ENCODE assay signal across 13 cellular contexts in genomic region chr4:172142331-172142738, GRCh38.
DNase-seq lines count a peak whose midpoint lies in the region; ATAC-seq and TF ChIP-seq lines count a peak whose summit lies in the region.
"Had no signal": no experiment of that assay in that cellular context is flagged by ENCODE, and none has a peak within 500 bp of the region (broad histone marks: within the 10 kb centered on the region; RNA-seq: fewer than 3 reads in every experiment).

No MANE protein-coding gene starts in this region.

- TF ChIP-seq CTCF in A673 (conservative IDR thresholded peaks at IDR 0.05; ENCODE audit: low read depth, low read length) (no peak), foreskin keratinocyte (conservative IDR thresholded peaks at IDR 0.05) (no peak), gastrocnemius medialis (IDR thresholded peaks at IDR 0.05 in 4 of 5, conservative IDR thresholded peaks at IDR 0.05 in 1 of 5) (no peak), nephron progenitor cell (IDR thresholded peaks at IDR 0.05) (no peak)

- H3K4me3 ChIP-seq in A673 (ENCODE audit: low read depth, low read length, poor library complexity, severe bottlenecking) (no peak overlapping the region), gastrocnemius medialis (no peak overlapping the region)
- H3K4me3 ChIP-seq: neural progenitor cell, right atrium auricular region had no signal

- BruUV-seq in A673 (replicated peaks; lab: Mats Ljungman, UMichigan) = no TSS peak

- H3K9me3 Mint-ChIP-seq in nephron progenitor cell = no peaks in the 10 kb centered on the region
- H3K9me3 Mint-ChIP-seq: neural progenitor cell had no signal

- H3K9me3 ChIP-seq in A673 (ENCODE audit: low read depth, low read length, poor library complexity, severe bottlenecking) = no peaks in the 10 kb centered on the region
- H3K9me3 ChIP-seq in gastrocnemius medialis = no peaks in the 10 kb centered on the region
- H3K9me3 ChIP-seq: right atrium auricular region had no signal

- in situ Hi-C loops in gastrocnemius medialis (cut with MboI; ENCODE audit: low sequenced_read_pairs in 4 of 4) = no loop called here

- POLR2A ChIA-PET in A673 (lab: Charles Lee; ENCODE audit: low non-redundant PET) = no interaction called here

- H3K27me3 Mint-ChIP-seq in nephron progenitor cell (ENCODE audit: low read depth, poor library complexity) = peaks cover 4% of the 10 kb centered on the region

- no peaks in the 10 kb centered on the region for H3K27me3 ChIP-seq in A673 (replicated peaks; ENCODE audit: insufficient read depth, low read depth, low read length, poor library complexity)
- no peaks in the 10 kb centered on the region for H3K27me3 ChIP-seq in foreskin keratinocyte
- H3K27me3 ChIP-seq in gastrocnemius medialis = no peaks in the 10 kb centered on the region
- H3K27me3 ChIP-seq: neural progenitor cell, right atrium auricular region had no signal

- H3K4me1 Mint-ChIP-seq in nephron progenitor cell = no peaks in the 10 kb centered on the region
- H3K4me1 Mint-ChIP-seq: neural progenitor cell had no signal

- no peak overlapping the region for H3K27ac Mint-ChIP-seq in nephron progenitor cell
- H3K27ac Mint-ChIP-seq: neural progenitor cell had no signal

- TF ChIP-seq POLR2A in gastrocnemius medialis (IDR thresholded peaks at IDR 0.05) = no peak

- H3K36me3 ChIP-seq in A673 (ENCODE audit: insufficient read depth, low read length, poor library complexity, severe bottlenecking) (no peaks in the 10 kb centered on the region), gastrocnemius medialis (no peaks in the 10 kb centered on the region)
- H3K36me3 ChIP-seq: neural progenitor cell, right atrium auricular region had no signal

- no peak overlapping the region for H3K4me3 Mint-ChIP-seq in nephron progenitor cell
- H3K4me3 Mint-ChIP-seq: neural progenitor cell had no signal

- ATAC-seq in foreskin keratinocyte (peak; percentile 32), gastrocnemius medialis (no peak), HG03139 (IDR thresholded peaks at IDR 0.05; ENCODE audit: unreplicated experiment) (no peak)

- no peak overlapping the region for H3K27ac ChIP-seq in A673 (ENCODE audit: low read depth, low read length, poor library complexity, severe bottlenecking)
- no peak overlapping the region for H3K27ac ChIP-seq in foreskin keratinocyte
- no peak overlapping the region for H3K27ac ChIP-seq in gastrocnemius medialis
- H3K27ac ChIP-seq: neural progenitor cell, right atrium auricular region had no signal

- no peaks in the 10 kb centered on the region for H3K36me3 Mint-ChIP-seq in nephron progenitor cell (ENCODE audit: low read depth)
- H3K36me3 Mint-ChIP-seq: neural progenitor cell had no signal

- H3K4me1 ChIP-seq in A673 (ENCODE audit: insufficient read depth, low read length, poor library complexity, severe bottlenecking) = no peaks in the 10 kb centered on the region
- no peaks in the 10 kb centered on the region for H3K4me1 ChIP-seq in foreskin keratinocyte
- no peaks in the 10 kb centered on the region for H3K4me1 ChIP-seq in gastrocnemius medialis
- H3K4me1 ChIP-seq: neural progenitor cell, right atrium auricular region had no signal

- CTCF ChIA-PET in A673 (lab: Charles Lee) = no interaction called here

- DNase-seq in A673 (ENCODE audit: low spot score) (peak; percentile 1), HS-5 (ENCODE audit: low read depth) (peak; percentile 49), amniotic epithelial cell (ENCODE audit: low read depth) (peak; percentile 56), foreskin keratinocyte (peak in 1 of 2 donors; percentile 13), gastrocnemius medialis (no peak), nephron progenitor cell (no peak)
- no peak for DNase-seq in activated T-cell treated with anti-CD3 and anti-CD28 coated beads, Interleukin-2, amount 50 U/mL, for 1 hour
- DNase-seq: activated effector memory CD4-positive, alpha-beta T cell treated with anti-CD3 and anti-CD28 coated beads, Interleukin-2, amount 50 U/mL, for 16 hours; AML-193; stimulated activated CD4-positive, alpha-beta T cell treated with anti-CD3 and anti-CD28 coated beads, Interleukin-4, amount 100 ng/mL, for 1 hour had no signal

- intact Hi-C loops in A673 (cut with micrococcal nuclease; ENCODE audit: unreplicated experiment) (no loop called here), gastrocnemius medialis (cut with DNase I; ENCODE audit: low total_unique reads) (no loop called here)

Comparison
In these comparisons a context has a peak if more than half of its experiments do, and no peak if none do; other contexts are left out.
1. DNase-seq: peak in A673 (single experiment), HS-5 (single experiment) and amniotic epithelial cell (single experiment); none in gastrocnemius medialis (0 of 2), nephron progenitor cell (single experiment) and activated T-cell treated with anti-CD3 and anti-CD28 coated beads, Interleukin-2, amount 50 U/mL, for 1 hour (single experiment).